Comparison of ENCODE assay signal across 1 cellular context in genomic region chr1:163323339-163323738, GRCh38.
TF ChIP-seq lines count a peak whose summit lies in the region.

No MANE protein-coding gene starts in this region.

TF ChIP-seq in HEK293, 187 proteins besides CTCF, POLR2A, EP300 and RAD21:
- TF ChIP-seq ZNF121 (tag by site-specific recombination; IDR thresholded peaks at IDR 0.05) = peak; percentile 95
